In genomic region chr11:45089251-45089650, GRCh38 we compare ENCODE assay signal across 9 cellular contexts. TPM values are rescaled to one million over a fixed set of nuclear protein-coding genes. Genes with fewer than 3 reads are reported as not detected.
DNase-seq lines count a peak whose midpoint lies in the region; ATAC-seq and TF ChIP-seq lines count a peak whose summit lies in the region.
"Had no signal": no experiment of that assay in that cellular context is flagged by ENCODE, and none has a peak within 500 bp of the region (broad histone marks: within the 10 kb centered on the region; RNA-seq: fewer than 3 reads in every experiment).

No MANE protein-coding gene starts in this region.

- H3K27me3 ChIP-seq in GM23248 (replicated peaks; ENCODE audit: insufficient read depth) (no peaks in the 10 kb centered on the region), skeletal muscle tissue (ENCODE audit: control insufficient read depth in 3 of 3, insufficient read depth in 3 of 3, low read length in 3 of 3) (no peaks in the 10 kb centered on the region)

- no peaks in the 10 kb centered on the region for H3K9me2 ChIP-seq in GM23248 (ENCODE audit: insufficient read depth)

- no peak for TF ChIP-seq CTCF in astrocyte of the spinal cord (IDR thresholded peaks at IDR 0.05; ENCODE audit: low read depth, low read length)

- DNase-seq in GM23248, result peak; percentile 97
- DNase-seq in astrocyte of the spinal cord (ENCODE audit: low read depth, low spot score), result peak; percentile 84
- peak; percentile 89 for DNase-seq in left ventricle myocardium superior
- DNase-seq in cortex of kidney (lab: John Stamatoyannopoulos, UW), result no peak
- DNase-seq: naive thymus-derived CD8-positive, alpha-beta T cell had no signal

- 0 to 3% methylated on average over 2 of the region's 2 CpGs for WGBS in GM23248 (ENCODE audit: low coverage in 1 of 2, low lambda C conversion rate in 2 of 2, missing lambda C conversion rate in 2 of 2), 2 experiments

- H3K9ac ChIP-seq in GM23248, result peak overlapping the region; percentile 66; the same call in 1 of the 2 replicates
- H3K9ac ChIP-seq in skeletal muscle tissue (ENCODE audit: low read depth in 1 of 3, low read length in 3 of 3), result peak overlapping the region in 1 of 3 donors; percentile 57

- in situ Hi-C loops in GM23248 (cut with MboI) (no loop called here), astrocyte of the spinal cord (cut with HindIII; ENCODE audit: low sequenced_read_pairs) (no loop called here)

- no peak overlapping the region for H2AFZ ChIP-seq in GM23248

- H4K20me1 ChIP-seq in GM23248 (ENCODE audit: insufficient read depth), result no peaks in the 10 kb centered on the region

- H3K4me1 ChIP-seq in GM23248 (ENCODE audit: insufficient read depth) (peaks cover 59% of the 10 kb centered on the region), skeletal muscle tissue (ENCODE audit: control insufficient read depth in 3 of 3, insufficient read depth in 3 of 3, low read length in 3 of 3) (peaks cover 38 to 51% (median 41%) of the 10 kb centered on the region in 3 donors)

- H3F3A ChIP-seq in GM23248 (ENCODE audit: insufficient read depth), result peaks cover 24% of the 10 kb centered on the region

- no peaks in the 10 kb centered on the region for H3K79me2 ChIP-seq in GM23248 (ENCODE audit: insufficient read depth)

- peak overlapping the region; percentile 92 for H3K27ac ChIP-seq in GM23248
- peak overlapping the region; percentile 70 for H3K27ac ChIP-seq in skeletal muscle tissue (ENCODE audit: low read depth, low read length)

- H3K9me3 ChIP-seq in GM23248 (ENCODE audit: low read depth), result no peaks in the 10 kb centered on the region
- H3K9me3 ChIP-seq in skeletal muscle tissue (ENCODE audit: control insufficient read depth in 3 of 3, low read length in 3 of 3), result no peaks in the 10 kb centered on the region

- ATAC-seq in left ventricle myocardium superior (peak; percentile 97), GM21786 (IDR thresholded peaks at IDR 0.05; ENCODE audit: unreplicated experiment) (no peak), GM21717 (IDR thresholded peaks at IDR 0.05; ENCODE audit: unreplicated experiment) (no peak), HG03432 (IDR thresholded peaks at IDR 0.05; ENCODE audit: unreplicated experiment) (no peak)

- peak overlapping the region; percentile 41 for H3K4me2 ChIP-seq in GM23248 (ENCODE audit: unreplicated experiment)

- intact Hi-C loops in left ventricle myocardium superior (cut with micrococcal nuclease), result no loop called here

- H3K36me3 ChIP-seq in GM23248 (ENCODE audit: low read depth), result no peaks in the 10 kb centered on the region
- H3K36me3 ChIP-seq in skeletal muscle tissue (ENCODE audit: control insufficient read depth in 3 of 3, insufficient read depth in 3 of 3, low read length in 3 of 3), result no peaks in the 10 kb centered on the region

- peak overlapping the region; percentile 29; the same call in 1 of the 2 replicates for H3K4me3 ChIP-seq in GM23248
- H3K4me3 ChIP-seq in astrocyte of the spinal cord (ENCODE audit: low read depth, low read length), result no peak overlapping the region
- no peak overlapping the region for H3K4me3 ChIP-seq in skeletal muscle tissue (ENCODE audit: low read length in 3 of 3)

RNA-seq across cellular contexts. Expression of gene PRDM11, which starts 57.2 kb away (rescaled TPM):
- total RNA-seq in GM23248 (2014; rRNA removed; shearing (Covaris generic)), result 2.3 and 3.7 TPM in 2 replicates
- 0.24 TPM in 2 replicates for polyA plus RNA-seq in GM23248 (2016; fragmentation: Nextera tagmentation; extraction: Ambion mirVana)
- 16.9 TPM for total RNA-seq in left ventricle myocardium superior
- total RNA-seq in skeletal muscle tissue, result 9.4 TPM
